ENCODE assay signal across 8 cellular contexts in the genomic region with DNA sequence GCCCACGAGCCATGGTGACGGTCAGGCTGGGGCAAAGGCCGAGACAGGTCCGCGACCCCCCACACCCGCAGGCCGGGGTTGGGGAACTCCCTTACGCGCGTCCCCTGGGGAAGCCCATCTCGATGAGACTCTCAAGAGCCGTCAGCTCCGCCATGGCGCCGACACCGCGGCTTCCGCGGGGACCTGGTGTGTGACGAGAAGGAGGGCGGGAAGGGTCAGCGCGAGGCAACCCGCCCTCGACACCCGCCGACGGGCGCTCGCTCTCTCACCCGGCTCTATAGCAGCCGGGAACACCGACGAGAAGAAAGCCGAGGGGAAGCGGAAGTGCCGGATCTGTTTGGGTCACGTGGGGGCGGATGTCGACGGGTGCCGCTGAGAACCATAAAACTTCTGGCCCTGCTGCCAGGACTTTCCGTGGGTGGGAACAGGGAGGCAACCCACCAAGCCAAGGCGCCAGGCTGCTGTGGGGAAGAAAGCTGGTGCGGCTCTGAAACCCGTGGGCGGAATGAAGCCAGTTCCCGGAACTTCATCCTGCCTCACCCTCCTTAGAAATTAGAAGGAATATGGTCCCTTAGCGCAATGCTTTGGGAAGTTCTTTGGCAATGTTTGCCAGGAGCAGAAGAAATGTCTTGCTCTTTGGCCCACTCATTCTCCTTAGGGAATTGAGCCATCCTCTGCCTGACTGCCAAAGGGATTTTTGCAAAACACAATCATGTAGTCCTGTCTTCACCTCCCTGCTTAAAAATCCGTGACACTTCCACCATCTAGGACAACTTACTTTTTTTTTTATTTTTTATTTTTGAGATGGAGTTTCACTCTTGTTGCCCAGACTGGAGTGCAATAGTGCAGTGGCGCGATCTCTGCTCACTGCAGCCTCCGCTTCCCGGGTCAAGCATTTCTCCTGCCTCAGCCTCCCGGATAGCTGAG. TPM values are rescaled to one million over a fixed set of nuclear protein-coding genes. Genes with fewer than 3 reads are reported as not detected.
DNase-seq lines count a peak whose midpoint lies in the region; FAIRE-seq and TF ChIP-seq lines count a peak whose summit lies in the region.

A gene with protein sequence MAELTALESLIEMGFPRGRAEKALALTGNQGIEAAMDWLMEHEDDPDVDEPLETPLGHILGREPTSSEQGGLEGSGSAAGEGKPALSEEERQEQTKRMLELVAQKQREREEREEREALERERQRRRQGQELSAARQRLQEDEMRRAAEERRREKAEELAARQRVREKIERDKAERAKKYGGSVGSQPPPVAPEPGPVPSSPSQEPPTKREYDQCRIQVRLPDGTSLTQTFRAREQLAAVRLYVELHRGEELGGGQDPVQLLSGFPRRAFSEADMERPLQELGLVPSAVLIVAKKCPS (minus strand): TSS at position 304 of the 927 bp plus-strand sequence. CDS start 150 bp downstream, at position 154.

- no peak for FAIRE-seq in D721Med (lab: Jason Lieb, UNC)

- peak within 1 kb of the TSS; percentile 81 for H2AFZ ChIP-seq in osteoblast (ENCODE audit: low read length)

- H3K27ac Mint-ChIP-seq in activated naive CD4-positive, alpha-beta T cell treated with anti-CD3 and anti-CD28 coated beads, Interleukin-2, amount 50 U/mL, for 24 hours = peak within 1 kb of the TSS; percentile 95

- peaks cover 23% of the 10 kb centered on the region for H3K4me1 ChIP-seq in osteoblast (ENCODE audit: insufficient read depth, low read length)

- DNase-seq in D721Med (ENCODE audit: insufficient read length, low spot score) = peak; percentile 91
- peak; percentile 68 for DNase-seq in GOT3 (lab: John Stamatoyannopoulos, UW)
- DNase-seq in NB4 (ENCODE audit: low read depth) = peak; percentile 96
- peak; percentile 82 for DNase-seq in SKM-1 (lab: John Stamatoyannopoulos, UW; ENCODE audit: unreplicated experiment)
- no peak for DNase-seq in glomerular endothelial cell (ENCODE audit: extremely low read depth, low read depth, low spot score)
- DNase-seq in osteoblast (ENCODE audit: insufficient read length, low spot score, missing footprints) = peak; percentile 97

- peak within 1 kb of the TSS; percentile 86 for H3K4me2 ChIP-seq in osteoblast (ENCODE audit: insufficient read depth, low read length)

- H3K36me3 Mint-ChIP-seq in activated naive CD4-positive, alpha-beta T cell treated with anti-CD3 and anti-CD28 coated beads, Interleukin-2, amount 50 U/mL, for 24 hours = peaks cover 8% of the 10 kb centered on the region

- TF ChIP-seq POLR2A in NB4 (IDR thresholded peaks at IDR 0.05; ENCODE audit: extremely low read depth, insufficient read length) = peak; percentile 76

- no peaks in the 10 kb centered on the region for H3K9me3 Mint-ChIP-seq in activated naive CD4-positive, alpha-beta T cell treated with anti-CD3 and anti-CD28 coated beads, Interleukin-2, amount 50 U/mL, for 24 hours

- H3K9me3 ChIP-seq in osteoblast (ENCODE audit: low read depth, low read length) = no peaks in the 10 kb centered on the region

- TF ChIP-seq CTCF in D721Med (IDR thresholded peaks at IDR 0.05; ENCODE audit: insufficient read depth, missing control alignments) = no peak
- no peak for TF ChIP-seq CTCF in NB4 (IDR thresholded peaks at IDR 0.05; ENCODE audit: low read depth, low read length)
- TF ChIP-seq CTCF in osteoblast (IDR thresholded peaks at IDR 0.05; ENCODE audit: extremely low read depth, low read depth, low read length) = no peak

- peak within 1 kb of the TSS; percentile 90 for H3K4me3 Mint-ChIP-seq in activated naive CD4-positive, alpha-beta T cell treated with anti-CD3 and anti-CD28 coated beads, Interleukin-2, amount 50 U/mL, for 24 hours

- H3K27ac ChIP-seq in osteoblast (ENCODE audit: low read depth, low read length) = peak within 1 kb of the TSS; percentile 84
- peak within 1 kb of the TSS; percentile 89 for H3K27ac ChIP-seq in temporal lobe (ENCODE audit: low read depth, low read length)

- no peaks in the 10 kb centered on the region for H3K27me3 Mint-ChIP-seq in activated naive CD4-positive, alpha-beta T cell treated with anti-CD3 and anti-CD28 coated beads, Interleukin-2, amount 50 U/mL, for 24 hours

- H3K36me3 ChIP-seq in osteoblast (ENCODE audit: insufficient read depth, low read length) = peaks cover 26% of the 10 kb centered on the region

- H3K4me1 Mint-ChIP-seq in activated naive CD4-positive, alpha-beta T cell treated with anti-CD3 and anti-CD28 coated beads, Interleukin-2, amount 50 U/mL, for 24 hours = peaks cover 32% of the 10 kb centered on the region

- H3K4me3 ChIP-seq in NB4 (ENCODE audit: low read depth, low read length) (peak within 1 kb of the TSS; percentile 89), osteoblast (ENCODE audit: insufficient read depth, low read length) (peak within 1 kb of the TSS; percentile 83)

- no peaks in the 10 kb centered on the region for H3K27me3 ChIP-seq in osteoblast (ENCODE audit: insufficient read depth, low read length)

- no peaks in the 10 kb centered on the region for H4K20me1 ChIP-seq in osteoblast (ENCODE audit: insufficient read depth, low read length)

- H3K79me2 ChIP-seq in osteoblast (ENCODE audit: insufficient read depth, low read length) = peaks cover 32% of the 10 kb centered on the region

RNA-seq across cellular contexts. Expression of the gene that starts here (rescaled TPM):
- 134 and 162 TPM in 2 replicates for total RNA-seq in glomerular endothelial cell
- total RNA-seq in osteoblast = 98.1 and 107 TPM in 2 replicates
- 77.0 TPM for total RNA-seq in temporal lobe
